14 cellular contexts compared by ENCODE assay signal in the genomic region with DNA sequence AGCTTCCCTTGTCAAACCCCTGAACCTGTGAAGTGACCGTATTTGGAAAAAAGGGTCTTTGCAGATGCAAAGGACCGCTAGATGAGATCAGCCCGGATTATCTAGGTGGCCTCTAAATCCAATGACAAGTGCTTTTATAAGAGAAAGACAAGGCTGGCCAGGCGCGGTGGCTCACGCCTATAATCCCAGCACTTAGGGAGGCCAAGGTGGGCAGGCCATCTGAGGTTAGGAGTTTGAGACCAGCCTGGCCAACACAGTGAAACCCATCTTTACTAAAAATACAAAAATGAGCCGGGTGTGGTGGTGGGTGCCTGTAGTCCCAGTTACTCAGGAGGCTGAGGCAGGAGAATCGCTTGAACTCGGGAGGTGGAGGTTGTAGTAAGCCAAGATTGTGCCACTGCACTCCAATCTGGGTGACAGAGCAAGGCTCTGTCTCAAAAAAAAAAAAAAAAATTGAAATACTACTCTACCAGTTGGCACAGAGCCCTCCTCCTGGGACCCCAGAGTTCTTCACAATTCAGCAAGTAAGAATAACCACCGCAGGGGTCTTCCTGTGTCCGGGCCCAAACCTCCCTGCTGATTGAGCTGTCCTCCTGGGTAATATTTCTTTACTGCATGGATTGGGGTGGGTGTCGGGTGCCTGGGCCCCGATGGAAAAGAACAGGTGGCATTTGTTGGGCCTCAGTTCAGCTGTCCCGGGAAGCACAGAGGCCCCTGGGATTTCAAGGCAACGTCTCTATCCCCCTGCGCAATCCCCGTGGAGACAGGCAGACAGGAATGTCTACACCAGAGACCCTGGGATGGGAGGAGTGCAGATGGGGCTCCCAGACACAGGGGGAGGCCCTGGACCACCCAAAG.
"Had no signal": no experiment of that assay in that cellular context is flagged by ENCODE, and none has a peak within 500 bp of the region (broad histone marks: within the 10 kb centered on the region; RNA-seq: fewer than 3 reads in every experiment).

No MANE protein-coding gene starts in this region.

- DNase-seq: activated CD4-positive, alpha-beta memory T cell treated with anti-CD3 and anti-CD28 coated beads for 36 hours; activated CD8-positive, alpha-beta memory T cell treated with anti-CD3 and anti-CD28 coated beads, Interleukin-2, amount 50 U/mL, for 4 hours; activated naive CD4-positive, alpha-beta T cell; cortex of kidney; effector memory CD8-positive, alpha-beta T cell; mesendoderm; right cardiac atrium; stimulated activated naive CD4-positive, alpha-beta T cell; T-helper 2 cell had no signal

- H3K36me3 Mint-ChIP-seq: activated CD4-positive, alpha-beta memory T cell treated with anti-CD3 and anti-CD28 coated beads for 36 hours; type B pancreatic cell had no signal

- H3K27ac Mint-ChIP-seq: activated CD4-positive, alpha-beta memory T cell treated with anti-CD3 and anti-CD28 coated beads for 36 hours; type B pancreatic cell had no signal

- H3K9me3 ChIP-seq: neutrophil, suprapubic skin had no signal

- ATAC-seq: activated CD4-positive, CD25-positive, alpha-beta regulatory T cell treated with anti-CD3 and anti-CD28 coated beads, Interleukin-2, amount 50 U/mL, for 24 hours; effector memory CD8-positive, alpha-beta T cell; right cardiac atrium had no signal

- H3K4me3 Mint-ChIP-seq: activated CD4-positive, alpha-beta memory T cell treated with anti-CD3 and anti-CD28 coated beads for 36 hours; effector memory CD8-positive, alpha-beta T cell; type B pancreatic cell had no signal

- H3K4me1 ChIP-seq: suprapubic skin had no signal

- H3K9me3 Mint-ChIP-seq: activated CD4-positive, alpha-beta memory T cell treated with anti-CD3 and anti-CD28 coated beads for 36 hours; effector memory CD8-positive, alpha-beta T cell; type B pancreatic cell had no signal

- H3K27me3 ChIP-seq: neutrophil, suprapubic skin had no signal

- H3K36me3 ChIP-seq: neutrophil had no signal

- H3K27me3 Mint-ChIP-seq: activated CD4-positive, alpha-beta memory T cell treated with anti-CD3 and anti-CD28 coated beads for 36 hours; effector memory CD8-positive, alpha-beta T cell; type B pancreatic cell had no signal

- H3K4me3 ChIP-seq: suprapubic skin had no signal

- H3K27ac ChIP-seq: epithelial cell of prostate, neutrophil, suprapubic skin had no signal
